9 cellular contexts compared by ENCODE assay signal in genomic region chr20:47314647-47315338, GRCh38. TPM values are rescaled to one million over a fixed set of nuclear protein-coding genes. Genes with fewer than 3 reads are reported as not detected.
A peak's percentile ranks its signal among the peaks of the same experiment; 100 is the strongest.
DNase-seq lines count a peak whose midpoint lies in the region; ATAC-seq and TF ChIP-seq lines count a peak whose summit lies in the region.
"Had no signal": no experiment of that assay in that cellular context is flagged by ENCODE, and none has a peak within 500 bp of the region (broad histone marks: within the 10 kb centered on the region; RNA-seq: fewer than 3 reads in every experiment).

No MANE protein-coding gene starts in this region.

- no peaks in the 10 kb centered on the region for H3K9me2 ChIP-seq in HCT116 (ENCODE audit: insufficient read depth)

- BruUV-seq in HCT116 (replicated peaks; lab: Mats Ljungman, UMichigan) = no TSS peak

- CTCF ChIA-PET in HCT116 (lab: Charles Lee) = no interaction called here

- no peaks in the 10 kb centered on the region for H3K9me3 ChIP-seq in HCT116 (ENCODE audit: control insufficient read depth in 1 of 2, insufficient read depth in 1 of 2, low read depth in 1 of 2, low read length in 2 of 2)

- H3K27ac ChIP-seq in HCT116 (ENCODE audit: low read depth, low read length) (peak overlapping the region; percentile 92), angular gyrus (ENCODE audit: low read depth, low read length) (peak overlapping the region; percentile 98), layer of hippocampus (ENCODE audit: low read depth, low read length) (peak overlapping the region; percentile 60)

- no peak for TF ChIP-seq POLR2A in HCT116 (IDR thresholded peaks at IDR 0.05; ENCODE audit: borderline replicate concordance, extremely low read depth, insufficient read depth, insufficient read length)

- H3K9me3 Mint-ChIP-seq in stimulated activated effector memory CD8-positive, alpha-beta T cell treated with anti-CD3 and anti-CD28 coated beads, Interleukin-12 subunit alpha, Interleukin-12 subunit beta, amount 100 ng/mL, for 72 hours = no peaks in the 10 kb centered on the region

- H3K4me1 ChIP-seq in HCT116 (ENCODE audit: control insufficient read depth in 1 of 2, insufficient read depth in 2 of 2, low read length in 2 of 2) = peaks cover 57 to 62% of the 10 kb centered on the region in 2 experiments

- DNase-seq in HCT116 (ENCODE audit: low read depth, low spot score) (no peak), hippocampal formation (lab: John Stamatoyannopoulos, UW) (no peak), cerebellar cortex (ENCODE audit: low spot score) (no peak), hepatic stellate cell (ENCODE audit: low spot score) (no peak)
- DNase-seq in stimulated activated effector memory CD8-positive, alpha-beta T cell treated with anti-CD3 and anti-CD28 coated beads, Interleukin-12 subunit alpha, Interleukin-12 subunit beta, amount 100 ng/mL, for 72 hours (ENCODE audit: low spot score in 2 of 2) = no peak
- DNase-seq: NCI-H2107 had no signal

- no peak overlapping the region for H3K4me3 ChIP-seq in HCT116 (replicated peaks in 1 of 2; ENCODE audit: low read depth in 1 of 2, low read length in 2 of 2)

- intact Hi-C loops in HCT116 (cut with micrococcal nuclease) = loop anchor here (5.0 kb wide), 3 partner anchors 42 to 112 kb away; no protein-coding TSS in a partner anchor

- TF ChIP-seq CTCF in HCT116 (IDR thresholded peaks at IDR 0.05 in 2 of 3, conservative IDR thresholded peaks at IDR 0.05 in 1 of 3; ENCODE audit: borderline replicate concordance in 1 of 3, insufficient read depth in 1 of 3, low read depth in 2 of 3, low read length in 2 of 3) = no peak

- H3K79me2 ChIP-seq in HCT116 (ENCODE audit: insufficient read depth, low read length) = peaks cover 95% of the 10 kb centered on the region

- H2AFZ ChIP-seq in HCT116 (ENCODE audit: low read depth, low read length, poor library complexity, severe bottlenecking) = no peak overlapping the region

- H3K4me3 Mint-ChIP-seq in stimulated activated effector memory CD8-positive, alpha-beta T cell treated with anti-CD3 and anti-CD28 coated beads, Interleukin-12 subunit alpha, Interleukin-12 subunit beta, amount 100 ng/mL, for 72 hours = no peak overlapping the region

- no peaks in the 10 kb centered on the region for H4K20me1 ChIP-seq in HCT116 (ENCODE audit: insufficient read depth)

- TF ChIP-seq RAD21 in HCT116 (IDR thresholded peaks at IDR 0.05; ENCODE audit: low read depth) = no peak

- peak overlapping the region; percentile 88 for H3K4me2 ChIP-seq in HCT116 (ENCODE audit: low read length)

- ATAC-seq in HCT116 = no peak
- ATAC-seq in stimulated activated effector memory CD8-positive, alpha-beta T cell treated with anti-CD3 and anti-CD28 coated beads, Interleukin-12 subunit alpha, Interleukin-12 subunit beta, amount 100 ng/mL, for 72 hours = no peak
- ATAC-seq in GM21515 (IDR thresholded peaks at IDR 0.05; ENCODE audit: unreplicated experiment) = no peak

- H3K27me3 ChIP-seq in HCT116 (ENCODE audit: insufficient read depth, low read length) (no peaks in the 10 kb centered on the region), layer of hippocampus (ENCODE audit: control insufficient read depth, insufficient read depth, low read length) (no peaks in the 10 kb centered on the region)

- H3K27ac Mint-ChIP-seq in stimulated activated effector memory CD8-positive, alpha-beta T cell treated with anti-CD3 and anti-CD28 coated beads, Interleukin-12 subunit alpha, Interleukin-12 subunit beta, amount 100 ng/mL, for 72 hours = peak overlapping the region; percentile 95

- RAD21 ChIA-PET in HCT116 (lab: Charles Lee; ENCODE audit: low non-redundant PET in 1 of 2, low total read pairs in 2 of 2, uncharacterized antibody in 2 of 2, unreplicated experiment in 2 of 2) = no interaction called here

- H3K9ac ChIP-seq in HCT116 (ENCODE audit: low read length) = peak overlapping the region; percentile 80

- H3K4me1 Mint-ChIP-seq in stimulated activated effector memory CD8-positive, alpha-beta T cell treated with anti-CD3 and anti-CD28 coated beads, Interleukin-12 subunit alpha, Interleukin-12 subunit beta, amount 100 ng/mL, for 72 hours = peaks cover 57% of the 10 kb centered on the region

- H3K36me3 Mint-ChIP-seq in stimulated activated effector memory CD8-positive, alpha-beta T cell treated with anti-CD3 and anti-CD28 coated beads, Interleukin-12 subunit alpha, Interleukin-12 subunit beta, amount 100 ng/mL, for 72 hours = peaks cover 35% of the 10 kb centered on the region

- POLR2A ChIA-PET in HCT116 (lab: Charles Lee) = no interaction called here

- 0 out of 4 replicates have a peak, but pooled peaks cover 2 to 7% of the 10 kb centered on the region in 2 experiments for H3K36me3 ChIP-seq in HCT116 (ENCODE audit: control insufficient read depth in 1 of 2, insufficient read depth in 2 of 2, low read length in 2 of 2)

TF ChIP-seq in HCT116, 20 proteins besides CTCF, POLR2A, EP300 and RAD21:
- TF ChIP-seq FOSL1 (IDR thresholded peaks at IDR 0.05; ENCODE audit: low read depth) = no peak
- no peak for TF ChIP-seq CBX3 (IDR thresholded peaks at IDR 0.05; ENCODE audit: low read depth)
- no peak for TF ChIP-seq REST (IDR thresholded peaks at IDR 0.05; ENCODE audit: low read depth)

RNA-seq across cellular contexts. Expression of gene ZMYND8, which starts 41.7 kb away (rescaled TPM):
- total RNA-seq in HCT116 (2021; ENCODE audit: unreplicated experiment) = 29.0 TPM
- polyA plus RNA-seq in HCT116 (2012) = 16.1 and 18.2 TPM in 2 replicates
